ENCODE assay signal across 8 cellular contexts in the genomic region with DNA sequence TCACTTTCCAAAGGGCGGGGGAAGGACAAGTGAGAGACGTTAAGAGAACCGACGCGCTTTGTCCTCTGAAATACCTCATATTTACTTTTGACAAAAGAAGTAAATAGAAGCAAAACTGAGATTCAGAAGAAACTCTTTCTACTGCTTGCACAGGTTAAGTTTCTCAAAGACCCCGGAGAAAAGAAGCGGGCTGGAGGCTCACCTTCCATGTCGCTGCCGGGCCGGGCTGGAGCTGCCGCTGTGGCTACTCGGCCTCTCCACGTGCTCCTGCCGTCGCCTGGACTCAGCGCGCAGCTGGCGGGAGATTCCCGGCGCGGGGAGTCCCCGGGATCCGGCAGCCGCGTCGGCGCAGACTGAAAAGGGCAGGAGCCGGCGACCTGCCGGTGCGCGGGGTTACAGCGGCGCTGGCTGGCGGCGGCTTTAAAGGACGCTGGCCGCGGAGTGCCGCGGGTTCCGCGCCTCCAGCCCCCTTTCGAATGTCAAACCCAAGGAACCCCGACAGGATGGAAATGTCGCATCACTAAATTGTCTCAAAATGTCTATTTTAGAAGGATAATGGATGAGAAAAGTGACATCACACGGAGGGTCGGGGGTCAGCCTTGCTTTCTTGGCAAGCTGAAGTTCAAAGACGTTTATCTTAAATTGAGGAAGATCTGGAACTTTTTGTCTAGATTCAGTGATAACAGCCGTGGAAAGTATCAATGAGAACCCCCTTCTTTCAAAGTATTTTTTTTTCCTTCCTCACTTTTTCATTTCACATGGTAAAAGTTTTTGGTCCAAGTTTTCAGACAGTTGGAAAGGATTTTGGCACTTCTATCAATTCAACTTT. TPM values are rescaled to one million over a fixed set of nuclear protein-coding genes. Genes with fewer than 3 reads are reported as not detected.
DNase-seq lines count a peak whose midpoint lies in the region; ATAC-seq lines count a peak whose summit lies in the region.

IKZF3 (minus strand) TSS at position 395 of the 829 bp plus-strand sequence; CDS start at position 209, 186 bp downstream.

- peaks cover 51 to 54% (median 53%) of the 10 kb centered on the region in 3 donors for H3K4me1 Mint-ChIP-seq in naive B cell

- no peaks in the 10 kb centered on the region for H3K27me3 Mint-ChIP-seq in naive B cell

- H3K4me3 Mint-ChIP-seq in naive B cell = peak within 1 kb of the TSS; percentile 95 to 99 (median 97)

- H3K36me3 Mint-ChIP-seq in naive B cell = peaks cover 11 to 14% of the 10 kb centered on the region in 2 donors

- DNase-seq in DMS53 (lab: John Stamatoyannopoulos, UW) (peak; percentile 93), NCI-H1930 (lab: John Stamatoyannopoulos, UW) (peak; percentile 61 to 68), naive B cell (peak; percentile 79), SW 1271 (lab: John Stamatoyannopoulos, UW) (no peak)
- DNase-seq in activated CD4-positive, alpha-beta T cell treated with anti-CD3 and anti-CD28 coated beads, Interleukin-2, amount 50 U/mL, for 24 hours (ENCODE audit: low read depth in 1 of 2, low spot score in 1 of 2) = peak; percentile 69 to 78
- DNase-seq in effector CD8-positive, alpha-beta T cell (lab: John Stamatoyannopoulos, UW) = peak; percentile 80
- DNase-seq in stimulated activated naive CD8-positive, alpha-beta T cell treated with anti-CD3 and anti-CD28 coated beads, Interleukin-15, Interleukin-2, amounts not matched to agents 100 U/mL and 50 U/mL, for 24 hours = peak; percentile 92

- peak within 1 kb of the TSS; percentile 89 to 99 (median 96) for H3K27ac Mint-ChIP-seq in naive B cell

- ATAC-seq in GM21619 (IDR thresholded peaks at IDR 0.05; ENCODE audit: unreplicated experiment) (peak; percentile 25), naive B cell (ENCODE audit: low read depth in 2 of 2) (peak; percentile 77 to 78)
- ATAC-seq in stimulated activated naive CD8-positive, alpha-beta T cell treated with anti-CD3 and anti-CD28 coated beads, Interleukin-15, Interleukin-2, amounts not matched to agents 100 U/mL and 50 U/mL, for 24 hours = peak; percentile 70

- H3K9me3 Mint-ChIP-seq in naive B cell = peaks cover 0 to 9% (median 2%) of the 10 kb centered on the region in 7 donors

RNA-seq across cellular contexts. Expression of gene IKZF3, which starts in this region (rescaled TPM):
- 100 to 1,000 TPM in 1 of 6 donors, 10 to 100 TPM in 4, under 1 TPM in 1; 0.75 to 127 (median 39.8) TPM for polyA plus RNA-seq in naive B cell (ENCODE audit: low read depth in 6 of 6)

Comparison
In these comparisons a context has a peak if more than half of its experiments do, and no peak if none do; other contexts are left out.
1. DNase-seq: peak in DMS53 (single experiment), NCI-H1930 (2 of 2), activated CD4-positive, alpha-beta T cell treated with anti-CD3 and anti-CD28 coated beads, Interleukin-2, amount 50 U/mL, for 24 hours (2 of 2), effector CD8-positive, alpha-beta T cell (single experiment), naive B cell (single experiment) and stimulated activated naive CD8-positive, alpha-beta T cell treated with anti-CD3 and anti-CD28 coated beads, Interleukin-15, Interleukin-2, amounts not matched to agents 100 U/mL and 50 U/mL, for 24 hours (single experiment); none in SW 1271 (0 of 2).
2. ATAC-seq: peak in every context shown above with its lines; median percentile 78 in naive B cell; 70 in stimulated activated naive CD8-positive, alpha-beta T cell treated with anti-CD3 and anti-CD28 coated beads, Interleukin-15, Interleukin-2, amounts not matched to agents 100 U/mL and 50 U/mL, for 24 hours; 25 in GM21619.